In the genomic region with DNA sequence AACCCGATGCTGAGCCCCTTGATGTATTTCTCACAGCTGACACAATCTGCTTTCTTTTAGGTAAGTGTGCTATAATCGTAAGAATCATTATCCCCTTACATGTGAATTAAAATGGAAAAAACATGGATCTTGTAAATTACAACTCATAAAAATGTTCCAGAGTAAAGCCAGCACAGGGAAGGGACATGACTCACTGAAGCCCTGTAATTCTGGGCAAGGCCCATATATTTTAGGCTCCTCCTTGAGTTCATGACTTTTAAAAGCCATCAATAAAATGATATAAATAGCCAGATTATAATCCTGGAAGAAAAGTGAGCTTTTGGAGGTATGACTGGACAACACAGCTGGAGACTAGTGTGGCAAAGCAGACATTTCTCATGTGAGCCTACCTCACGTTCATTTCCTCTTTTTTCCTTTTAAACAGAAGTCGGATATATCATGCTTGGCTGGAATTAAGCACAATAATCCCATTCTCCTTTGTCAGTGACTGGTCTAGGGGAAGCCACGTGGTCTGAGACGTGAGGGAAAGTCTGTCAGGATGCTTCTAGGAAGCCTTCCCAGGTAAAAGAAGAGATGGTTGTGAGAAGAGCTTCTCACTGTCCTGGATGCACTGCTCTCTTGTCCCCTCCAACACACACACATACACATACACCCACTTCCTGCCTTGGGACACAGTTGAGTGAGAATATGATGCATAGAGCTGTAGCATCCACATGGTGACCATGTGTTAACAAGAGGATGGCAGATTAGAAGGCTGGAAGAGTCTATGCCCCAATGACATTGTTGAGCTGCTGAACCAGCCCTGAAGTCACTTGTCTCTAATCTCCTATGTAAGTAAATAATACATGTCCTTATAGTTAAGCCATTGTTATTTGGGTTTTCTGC, we compare ENCODE assay signal across 14 cellular contexts.
A peak's percentile ranks its signal among the peaks of the same experiment; 100 is the strongest.
DNase-seq lines count a peak whose midpoint lies in the region; ATAC-seq and TF ChIP-seq lines count a peak whose summit lies in the region.
"Had no signal": no experiment of that assay in that cellular context is flagged by ENCODE, and none has a peak within 500 bp of the region (broad histone marks: within the 10 kb centered on the region; RNA-seq: fewer than 3 reads in every experiment).

No MANE protein-coding gene starts in this region.

- H3K4me3 Mint-ChIP-seq in WTC11, result no peak overlapping the region
- H3K4me3 Mint-ChIP-seq: activated T-helper 17 cell treated with anti-CD3 and anti-CD28 coated beads, Interleukin-2, amount 50 U/mL, for 72 hours had no signal

- H3K9me3 Mint-ChIP-seq in WTC11, result peaks cover 8% of the 10 kb centered on the region
- H3K9me3 Mint-ChIP-seq: activated T-helper 17 cell treated with anti-CD3 and anti-CD28 coated beads, Interleukin-2, amount 50 U/mL, for 72 hours had no signal

- no peak for TF ChIP-seq POLR2A in body of pancreas (IDR thresholded peaks at IDR 0.05)

- H3K9me3 ChIP-seq in body of pancreas (no peaks in the 10 kb centered on the region), thoracic aorta (no peaks in the 10 kb centered on the region)
- H3K9me3 ChIP-seq: colonic mucosa, thyroid gland had no signal

- H3K4me1 Mint-ChIP-seq in WTC11, result no peaks in the 10 kb centered on the region
- H3K4me1 Mint-ChIP-seq: activated T-helper 17 cell treated with anti-CD3 and anti-CD28 coated beads, Interleukin-2, amount 50 U/mL, for 72 hours had no signal

- no peak overlapping the region for H3K27ac Mint-ChIP-seq in WTC11
- H3K27ac Mint-ChIP-seq: activated T-helper 17 cell treated with anti-CD3 and anti-CD28 coated beads, Interleukin-2, amount 50 U/mL, for 72 hours had no signal

- H3K27me3 ChIP-seq in body of pancreas (no peaks in the 10 kb centered on the region), thoracic aorta (replicated peaks; ENCODE audit: insufficient read depth) (no peaks in the 10 kb centered on the region)
- H3K27me3 ChIP-seq: colonic mucosa, thyroid gland had no signal

- 75 to 86% methylated on average over 6 of the region's 6 CpGs for WGBS in body of pancreas, 2 donors

- intact Hi-C loops in body of pancreas (cut with DNase I), result no loop called here
- intact Hi-C loops in left colon (cut with DNase I, micrococcal nuclease), result no loop called here

- POLR2A ChIA-PET in HEK293T (lab: Yijun Ruan, JAX) (no interaction called here), WTC11 (lab: Charles Lee) (no interaction called here)

- no peak for TF ChIP-seq CTCF in body of pancreas (IDR thresholded peaks at IDR 0.05)
- TF ChIP-seq CTCF in thoracic aorta (IDR thresholded peaks at IDR 0.05), result no peak
- TF ChIP-seq CTCF in WTC11 (IDR thresholded peaks at IDR 0.05), result no peak

- H3K4me3 ChIP-seq in body of pancreas (no peak overlapping the region), thoracic aorta (no peak overlapping the region)
- H3K4me3 ChIP-seq: colonic mucosa, thyroid gland had no signal

- CTCF ChIA-PET in HEK293T (lab: Yijun Ruan, JAX) (no interaction called here), WTC11 (lab: Charles Lee) (interaction anchor here (1.4 kb wide), 1 partner anchor 164 kb away, joined by 4 read pairs; no protein-coding TSS in a partner anchor)

- H3K27ac ChIP-seq in body of pancreas (peak overlapping the region in 1 of 4 donors; percentile 35), thoracic aorta (peak overlapping the region; percentile 58 to 80)
- H3K27ac ChIP-seq: colonic mucosa, thyroid gland had no signal

- no peaks in the 10 kb centered on the region for H3K4me1 ChIP-seq in body of pancreas
- peaks cover 17 to 20% of the 10 kb centered on the region in 2 donors for H3K4me1 ChIP-seq in thoracic aorta (ENCODE audit: control insufficient read depth in 1 of 2, low read depth in 2 of 2)
- H3K4me1 ChIP-seq: colonic mucosa, thyroid gland had no signal

- no peak for DNase-seq in HEK293T (ENCODE audit: extremely low spot score)
- DNase-seq in body of pancreas, result no peak
- no peak for DNase-seq in left colon
- no peak for DNase-seq in thoracic aorta (ENCODE audit: low spot score)
- DNase-seq in WTC11 (ENCODE audit: low spot score), result no peak
- no peak for DNase-seq in activated CD4-positive, alpha-beta T cell treated with anti-CD3 and anti-CD28 coated beads, Interleukin-2, amount 50 U/mL, for 48 hours
- no peak for DNase-seq in stimulated activated CD4-positive, alpha-beta T cell treated with anti-CD3 and anti-CD28 coated beads, Interleukin-12 subunit alpha, Interleukin-12 subunit beta, amount 100 ng/mL, for 4 hours
- DNase-seq: colonic mucosa; NCI-H1436; RPMI8226; stimulated activated CD4-positive, alpha-beta T cell treated with anti-CD3 and anti-CD28 coated beads, Interleukin-4, amount 100 ng/mL, for 24 hours; thyroid gland had no signal

- peaks cover 7% of the 10 kb centered on the region; the same call in 1 of the 2 replicates for H3K36me3 Mint-ChIP-seq in WTC11

- no peaks in the 10 kb centered on the region for H3K27me3 Mint-ChIP-seq in WTC11 (ENCODE audit: low read depth)
- H3K27me3 Mint-ChIP-seq: activated T-helper 17 cell treated with anti-CD3 and anti-CD28 coated beads, Interleukin-2, amount 50 U/mL, for 72 hours had no signal

- ATAC-seq in body of pancreas (peak; percentile 66), left colon (peak; percentile 73), thoracic aorta (ENCODE audit: insufficient number of reproducible peaks, low FRiP score, low read depth) (peak; percentile 93), HG02973 (IDR thresholded peaks at IDR 0.05; ENCODE audit: unreplicated experiment) (no peak), WTC11 (no peak)
- ATAC-seq: activated T-helper 17 cell treated with anti-CD3 and anti-CD28 coated beads, Interleukin-2, amount 50 U/mL, for 72 hours had no signal

- H3K36me3 ChIP-seq in body of pancreas (replicated peaks in 1 of 2; ENCODE audit: insufficient read depth in 1 of 2, low read depth in 2 of 2) (no peaks in the 10 kb centered on the region), thoracic aorta (no peaks in the 10 kb centered on the region)
- H3K36me3 ChIP-seq: colonic mucosa, thyroid gland had no signal

TF ChIP-seq in HEK293T, 16 proteins besides CTCF, POLR2A, EP300 and RAD21:
- no peak; the same call in 1 of the 2 replicates for TF ChIP-seq L3MBTL2 (conservative IDR thresholded peaks at IDR 0.05)
- TF ChIP-seq HDGF (IDR thresholded peaks at IDR 0.05; ENCODE audit: borderline replicate concordance), result no peak
- no peak for TF ChIP-seq ELF4 (IDR thresholded peaks at IDR 0.05)
- no peak for TF ChIP-seq SP1 (IDR thresholded peaks at IDR 0.05)
- peak; percentile 75 for TF ChIP-seq PKNOX1 (IDR thresholded peaks at IDR 0.05)
- TF ChIP-seq CTBP1 (IDR thresholded peaks at IDR 0.05; ENCODE audit: borderline replicate concordance), result peak; percentile 50; the same call in 1 of the 2 replicates
- no peak for TF ChIP-seq NFRKB (IDR thresholded peaks at IDR 0.05)
- no peak for TF ChIP-seq TARDBP (IDR thresholded peaks at IDR 0.05)
- no peak for TF ChIP-seq ARNT (IDR thresholded peaks at IDR 0.05)
- TF ChIP-seq FOXM1 (IDR thresholded peaks at IDR 0.05; ENCODE audit: borderline replicate concordance), result no peak
- TF ChIP-seq FOXA1 (IDR thresholded peaks at IDR 0.05), result no peak

TF ChIP-seq in WTC11, 78 proteins besides CTCF, POLR2A, EP300 and RAD21 (continues in another document):
- TF ChIP-seq, protein P1, sequence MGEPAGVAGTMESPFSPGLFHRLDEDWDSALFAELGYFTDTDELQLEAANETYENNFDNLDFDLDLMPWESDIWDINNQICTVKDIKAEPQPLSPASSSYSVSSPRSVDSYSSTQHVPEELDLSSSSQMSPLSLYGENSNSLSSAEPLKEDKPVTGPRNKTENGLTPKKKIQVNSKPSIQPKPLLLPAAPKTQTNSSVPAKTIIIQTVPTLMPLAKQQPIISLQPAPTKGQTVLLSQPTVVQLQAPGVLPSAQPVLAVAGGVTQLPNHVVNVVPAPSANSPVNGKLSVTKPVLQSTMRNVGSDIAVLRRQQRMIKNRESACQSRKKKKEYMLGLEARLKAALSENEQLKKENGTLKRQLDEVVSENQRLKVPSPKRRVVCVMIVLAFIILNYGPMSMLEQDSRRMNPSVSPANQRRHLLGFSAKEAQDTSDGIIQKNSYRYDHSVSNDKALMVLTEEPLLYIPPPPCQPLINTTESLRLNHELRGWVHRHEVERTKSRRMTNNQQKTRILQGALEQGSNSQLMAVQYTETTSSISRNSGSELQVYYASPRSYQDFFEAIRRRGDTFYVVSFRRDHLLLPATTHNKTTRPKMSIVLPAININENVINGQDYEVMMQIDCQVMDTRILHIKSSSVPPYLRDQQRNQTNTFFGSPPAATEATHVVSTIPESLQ (CRISPR knock-in tag; IDR thresholded peaks at IDR 0.05), result no peak
- TF ChIP-seq AR (CRISPR knock-in tag; IDR thresholded peaks at IDR 0.05) (no peak), ESRRA (CRISPR knock-in tag; IDR thresholded peaks at IDR 0.05; ENCODE audit: borderline replicate concordance) (no peak), GTF2I (CRISPR knock-in tag; conservative IDR thresholded peaks at IDR 0.05) (no peak), FOXP1 (CRISPR knock-in tag; IDR thresholded peaks at IDR 0.05; ENCODE audit: borderline replicate concordance) (no peak), ATF1 (CRISPR knock-in tag; IDR thresholded peaks at IDR 0.05) (no peak), MXD4 (CRISPR knock-in tag; IDR thresholded peaks at IDR 0.05; ENCODE audit: borderline replicate concordance) (no peak), ELF4 (CRISPR knock-in tag; IDR thresholded peaks at IDR 0.05; ENCODE audit: low read depth) (no peak), NR3C1 (CRISPR knock-in tag; conservative IDR thresholded peaks at IDR 0.05; ENCODE audit: low read depth) (no peak), ZNF219 (CRISPR knock-in tag; IDR thresholded peaks at IDR 0.05; ENCODE audit: borderline replicate concordance) (no peak), PRRX2 (CRISPR knock-in tag; IDR thresholded peaks at IDR 0.05) (no peak), TP53 (CRISPR knock-in tag; IDR thresholded peaks at IDR 0.05) (no peak)

Comparison
In these comparisons a context has a peak if more than half of its experiments do, and no peak if none do; other contexts are left out.
1. ATAC-seq: peak in body of pancreas (single experiment), left colon (single experiment) and thoracic aorta (single experiment); none in HG02973 (single experiment) and WTC11 (single experiment).